21 cellular contexts compared by ENCODE assay signal in genomic region chr5:145917288-145917687, GRCh38. TPM values are rescaled to one million over a fixed set of nuclear protein-coding genes. Genes with fewer than 3 reads are reported as not detected.
"Had no signal": no experiment of that assay in that cellular context is flagged by ENCODE, and none has a peak within 500 bp of the region (broad histone marks: within the 10 kb centered on the region; RNA-seq: fewer than 3 reads in every experiment).

No MANE protein-coding gene starts in this region.

- H3K36me3 ChIP-seq: adrenal gland, esophagus squamous epithelium, neutrophil had no signal

- DNase-seq: activated CD4-positive, alpha-beta memory T cell treated with anti-CD3 and anti-CD28 coated beads, Interleukin-2, amount 10 ng/mL, durations not matched to agents 7 days and 5 days; activated CD4-positive, alpha-beta T cell treated with anti-CD3 and anti-CD28 coated beads for 4 hours; activated effector memory CD4-positive, alpha-beta T cell treated with anti-CD3 and anti-CD28 coated beads, Interleukin-2, amount 50 U/mL, for 16 hours; activated T-cell treated with anti-CD3 and anti-CD28 coated beads, Interleukin-2, amount 50 U/mL, for 4 hours; adrenal gland; caudate nucleus; esophagus squamous epithelium; foreskin keratinocyte; retina; small intestine; stimulated activated CD4-positive, alpha-beta T cell treated with anti-CD3 and anti-CD28 coated beads, Interleukin-4, amount 100 ng/mL, for 24 hours; stimulated activated naive CD4-positive, alpha-beta T cell; T-helper 17 cell had no signal

- H3K4me3 ChIP-seq: adrenal gland, coronary artery, esophagus squamous epithelium had no signal

- H3K4me3 Mint-ChIP-seq: activated CD4-positive, alpha-beta memory T cell treated with anti-CD3 and anti-CD28 coated beads, Interleukin-2, amount 10 ng/mL, durations not matched to agents 7 days and 5 days; activated naive CD4-positive, alpha-beta T cell treated with anti-CD3 and anti-CD28 coated beads, Interleukin-2, amount 50 U/mL, for 24 hours; activated T-cell treated with anti-CD3 and anti-CD28 coated beads, Interleukin-2, amount 50 U/mL, for 4 hours; T-helper 17 cell; WTC11 had no signal

- H3K9me3 Mint-ChIP-seq: activated CD4-positive, alpha-beta memory T cell treated with anti-CD3 and anti-CD28 coated beads, Interleukin-2, amount 10 ng/mL, durations not matched to agents 7 days and 5 days; activated naive CD4-positive, alpha-beta T cell treated with anti-CD3 and anti-CD28 coated beads, Interleukin-2, amount 50 U/mL, for 24 hours; activated T-cell treated with anti-CD3 and anti-CD28 coated beads, Interleukin-2, amount 50 U/mL, for 4 hours had no signal

- H3K9me3 ChIP-seq: adrenal gland, esophagus squamous epithelium, neutrophil had no signal

- H3K36me3 Mint-ChIP-seq: activated naive CD4-positive, alpha-beta T cell treated with anti-CD3 and anti-CD28 coated beads, Interleukin-2, amount 50 U/mL, for 24 hours; WTC11 had no signal

- H3K27me3 ChIP-seq: adrenal gland, esophagus squamous epithelium, foreskin keratinocyte had no signal

- H3K4me1 Mint-ChIP-seq: activated CD4-positive, alpha-beta memory T cell treated with anti-CD3 and anti-CD28 coated beads, Interleukin-2, amount 10 ng/mL, durations not matched to agents 7 days and 5 days; activated naive CD4-positive, alpha-beta T cell treated with anti-CD3 and anti-CD28 coated beads, Interleukin-2, amount 50 U/mL, for 24 hours; T-helper 17 cell had no signal

- H3K27ac ChIP-seq: adrenal gland, coronary artery, esophagus squamous epithelium, foreskin keratinocyte, neutrophil had no signal

- FAIRE-seq: small intestine, TTC549 had no signal

- ATAC-seq: activated T-cell treated with anti-CD3 and anti-CD28 coated beads, Interleukin-2, amount 50 U/mL, for 4 hours; foreskin keratinocyte; T-helper 17 cell; WTC11 had no signal

- H3K4me1 ChIP-seq: adrenal gland had no signal

- H3K27ac Mint-ChIP-seq: activated CD4-positive, alpha-beta memory T cell treated with anti-CD3 and anti-CD28 coated beads, Interleukin-2, amount 10 ng/mL, durations not matched to agents 7 days and 5 days; activated naive CD4-positive, alpha-beta T cell treated with anti-CD3 and anti-CD28 coated beads, Interleukin-2, amount 50 U/mL, for 24 hours; T-helper 17 cell; WTC11 had no signal

RNA-seq across cellular contexts. Expression of gene SH3RF2, which starts 19.1 kb away (rescaled TPM):
- total RNA-seq: lung microvascular endothelial cell had no signal

RNA-seq across cellular contexts. Expression of gene GRXCR2, which starts 44.5 kb away (rescaled TPM):
- total RNA-seq: activated CD4-positive, alpha-beta memory T cell treated with anti-CD3 and anti-CD28 coated beads, Interleukin-2, amount 10 ng/mL, durations not matched to agents 7 days and 5 days; activated T-cell treated with anti-CD3 and anti-CD28 coated beads, Interleukin-2, amount 50 U/mL, for 4 hours; adrenal gland; esophagus squamous epithelium; foreskin keratinocyte; lung microvascular endothelial cell; subcutaneous adipose tissue; T-helper 17 cell; ureter; WTC11 had no signal
- polyA plus RNA-seq: adrenal gland, foreskin keratinocyte, small intestine had no signal
